Comparison of ENCODE assay signal across 10 cellular contexts in the genomic region with DNA sequence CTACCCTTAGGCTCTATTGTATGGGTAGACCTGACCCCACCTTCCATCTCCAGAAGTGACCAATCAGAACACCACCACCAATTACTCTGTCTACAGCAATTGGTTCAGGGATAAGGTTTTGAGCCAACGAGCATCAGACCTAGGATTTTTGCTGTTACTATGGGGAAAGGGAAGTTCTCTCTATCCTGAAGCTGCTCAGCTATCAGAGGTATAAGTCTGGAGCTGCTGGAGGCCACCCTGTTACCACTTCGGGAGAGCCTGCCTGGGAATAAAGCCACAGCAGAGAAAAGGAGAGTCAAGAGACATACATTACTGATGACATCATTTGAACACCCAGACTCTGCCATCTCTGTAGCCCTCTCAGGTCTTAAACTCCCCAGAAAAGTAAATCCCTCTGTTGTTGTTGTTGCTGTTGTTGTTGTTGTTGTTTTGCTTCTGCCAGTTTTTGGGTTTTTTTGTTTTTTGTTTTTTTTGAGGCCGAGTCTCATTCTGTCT.
A peak's percentile ranks its signal among the peaks of the same experiment; 100 is the strongest.
DNase-seq lines count a peak whose midpoint lies in the region; ATAC-seq and TF ChIP-seq lines count a peak whose summit lies in the region.
"Had no signal": no experiment of that assay in that cellular context is flagged by ENCODE, and none has a peak within 500 bp of the region (broad histone marks: within the 10 kb centered on the region; RNA-seq: fewer than 3 reads in every experiment).

No MANE protein-coding gene starts in this region.

- peak; percentile 62 for ATAC-seq in stimulated activated naive CD8-positive, alpha-beta T cell treated with anti-CD3 and anti-CD28 coated beads, Interleukin-15, amount 100 ng/mL, for 72 hours
- ATAC-seq in stimulated activated naive CD8-positive, alpha-beta T cell treated with anti-CD3 and anti-CD28 coated beads, Interleukin-15, Interleukin-2, amounts not matched to agents 100 U/mL and 50 U/mL, for 24 hours: no peak
- no peak for ATAC-seq in upper lobe of left lung (ENCODE audit: low FRiP score in 2 of 2)
- ATAC-seq in HG03280 (IDR thresholded peaks at IDR 0.05; ENCODE audit: unreplicated experiment): no peak

- H3K9me2 ChIP-seq in OCI-LY7 (ENCODE audit: insufficient read depth, low read length): no peaks in the 10 kb centered on the region

- no peak for TF ChIP-seq POLR2A in upper lobe of left lung (IDR thresholded peaks at IDR 0.05)

- no peak overlapping the region for H3K4me2 ChIP-seq in OCI-LY7 (ENCODE audit: low read length)

- H3K4me3 ChIP-seq in OCI-LY7 (ENCODE audit: low read depth, low read length, poor library complexity, severe bottlenecking): no peak overlapping the region
- H3K4me3 ChIP-seq in choroid plexus epithelial cell (ENCODE audit: low read depth, low read length): no peak overlapping the region
- H3K4me3 ChIP-seq in upper lobe of left lung: no peak overlapping the region
- H3K4me3 ChIP-seq: lung had no signal

- no peaks in the 10 kb centered on the region for H4K20me1 ChIP-seq in OCI-LY7 (ENCODE audit: insufficient read depth, low read length)

- H3K4me1 Mint-ChIP-seq in stimulated activated naive CD8-positive, alpha-beta T cell treated with anti-CD3 and anti-CD28 coated beads, Interleukin-15, amount 100 ng/mL, for 72 hours: peaks cover 71% of the 10 kb centered on the region

- intact Hi-C loops in OCI-LY7 (cut with micrococcal nuclease; ENCODE audit: unreplicated experiment): no loop called here

- BruUV-seq in OCI-LY7 (replicated peaks; lab: Mats Ljungman, UMichigan): no TSS peak

- H3K9me3 ChIP-seq in OCI-LY7 (ENCODE audit: low read length) (no peaks in the 10 kb centered on the region), upper lobe of left lung (no peaks in the 10 kb centered on the region)

- no peak for DNase-seq in stimulated activated naive CD8-positive, alpha-beta T cell treated with anti-CD3 and anti-CD28 coated beads, Interleukin-15, amount 100 ng/mL, for 72 hours
- no peak for DNase-seq in stimulated activated naive CD8-positive, alpha-beta T cell treated with anti-CD3 and anti-CD28 coated beads, Interleukin-15, Interleukin-2, amounts not matched to agents 100 U/mL and 50 U/mL, for 24 hours
- DNase-seq in OCI-LY7 (ENCODE audit: low spot score) (peak; percentile 24), choroid plexus epithelial cell (ENCODE audit: low read depth) (peak; percentile 58), upper lobe of left lung (no peak), DMS114 treated with DMSO at 0.1 percent for 48 hours (lab: John Stamatoyannopoulos, UW; ENCODE audit: unreplicated experiment) (no peak), hepatic stellate cell (ENCODE audit: low spot score) (no peak)

- H3K36me3 ChIP-seq in OCI-LY7 (ENCODE audit: insufficient read depth, low read length) (peaks cover 10% of the 10 kb centered on the region; the same call in 1 of the 2 replicates), upper lobe of left lung (peaks cover 0 to 37% (median 9%) of the 10 kb centered on the region in 4 donors)

- H3K79me2 ChIP-seq in OCI-LY7 (ENCODE audit: insufficient read depth, low read depth, low read length): no peaks in the 10 kb centered on the region

- WGBS in upper lobe of left lung, 2 donors: 70 to 73% methylated on average over 3 of the region's 3 CpGs

- H3K9me3 Mint-ChIP-seq in stimulated activated naive CD8-positive, alpha-beta T cell treated with anti-CD3 and anti-CD28 coated beads, Interleukin-15, amount 100 ng/mL, for 72 hours: no peaks in the 10 kb centered on the region
- H3K9me3 Mint-ChIP-seq: T-helper 1 cell treated with Interleukin-12 subunit alpha and Interleukin-12 subunit beta and Interleukin-4 antibody, amounts not matched to agents 30 μg/mL and 1 μg/mL, for 36 hours had no signal

- H3K27ac Mint-ChIP-seq in stimulated activated naive CD8-positive, alpha-beta T cell treated with anti-CD3 and anti-CD28 coated beads, Interleukin-15, amount 100 ng/mL, for 72 hours: no peak overlapping the region
- H3K27ac Mint-ChIP-seq: T-helper 1 cell treated with Interleukin-12 subunit alpha and Interleukin-12 subunit beta and Interleukin-4 antibody, amounts not matched to agents 30 μg/mL and 1 μg/mL, for 36 hours had no signal

- TF ChIP-seq EP300 in upper lobe of left lung (IDR thresholded peaks at IDR 0.05): no peak

- no peaks in the 10 kb centered on the region for H3K27me3 Mint-ChIP-seq in stimulated activated naive CD8-positive, alpha-beta T cell treated with anti-CD3 and anti-CD28 coated beads, Interleukin-15, amount 100 ng/mL, for 72 hours

- POLR2A ChIA-PET in OCI-LY7 (lab: Charles Lee): no interaction called here

- H3K4me1 ChIP-seq in OCI-LY7 (ENCODE audit: insufficient read depth, low read length, poor library complexity, severe bottlenecking): peaks cover 23% of the 10 kb centered on the region
- H3K4me1 ChIP-seq in upper lobe of left lung: peaks cover 21 to 60% (median 52%) of the 10 kb centered on the region in 4 donors

- H3K27me3 ChIP-seq in upper lobe of left lung: no peaks in the 10 kb centered on the region

- CTCF ChIA-PET in OCI-LY7 (lab: Charles Lee; ENCODE audit: unreplicated experiment): no interaction called here

- no peak overlapping the region for H3K4me3 Mint-ChIP-seq in stimulated activated naive CD8-positive, alpha-beta T cell treated with anti-CD3 and anti-CD28 coated beads, Interleukin-15, amount 100 ng/mL, for 72 hours
- H3K4me3 Mint-ChIP-seq: T-helper 1 cell treated with Interleukin-12 subunit alpha and Interleukin-12 subunit beta and Interleukin-4 antibody, amounts not matched to agents 30 μg/mL and 1 μg/mL, for 36 hours had no signal

- TF ChIP-seq CTCF in OCI-LY7 (conservative IDR thresholded peaks at IDR 0.05; ENCODE audit: low read length) (no peak), choroid plexus epithelial cell (conservative IDR thresholded peaks at IDR 0.05; ENCODE audit: low read depth, low read length) (no peak), upper lobe of left lung (IDR thresholded peaks at IDR 0.05) (no peak)

- H3K27ac ChIP-seq in OCI-LY7 (ENCODE audit: low read depth, low read length, poor library complexity, severe bottlenecking): no peak overlapping the region
- H3K27ac ChIP-seq in upper lobe of left lung: peak overlapping the region in 3 of 4 donors; percentile 75 to 80 (median 75)

- H2AFZ ChIP-seq in OCI-LY7 (ENCODE audit: low read length): no peak overlapping the region

Comparison
In these comparisons a context has a peak if more than half of its experiments do, and no peak if none do; other contexts are left out.
1. DNase-seq: peak in OCI-LY7 (single experiment) and choroid plexus epithelial cell (single experiment); none in stimulated activated naive CD8-positive, alpha-beta T cell treated with anti-CD3 and anti-CD28 coated beads, Interleukin-15, amount 100 ng/mL, for 72 hours (0 of 2), stimulated activated naive CD8-positive, alpha-beta T cell treated with anti-CD3 and anti-CD28 coated beads, Interleukin-15, Interleukin-2, amounts not matched to agents 100 U/mL and 50 U/mL, for 24 hours (single experiment), upper lobe of left lung (0 of 2), DMS114 treated with DMSO at 0.1 percent for 48 hours (single experiment) and hepatic stellate cell (single experiment).